ENCODE assay signal across 2 cellular contexts in genomic region chrX:123184858-123185251, GRCh38.
TF ChIP-seq lines count a peak whose summit lies in the region.

No MANE protein-coding gene starts in this region.

TF ChIP-seq in liver, 16 proteins besides CTCF, POLR2A, EP300 and RAD21 (continued from another document):
- peak; percentile 35 to 39 for TF ChIP-seq HNF4A (conservative IDR thresholded peaks at IDR 0.05)

TF ChIP-seq in HepG2, 621 proteins besides CTCF, POLR2A, EP300 and RAD21 (continued from another document):
- no peak for TF ChIP-seq ZNF556 (CRISPR knock-in tag; IDR thresholded peaks at IDR 0.05; ENCODE audit: borderline replicate concordance)
- no peak for TF ChIP-seq ZFX (CRISPR knock-in tag; IDR thresholded peaks at IDR 0.05; ENCODE audit: low read depth)
- TF ChIP-seq ZMAT5 (CRISPR knock-in tag; IDR thresholded peaks at IDR 0.05; ENCODE audit: borderline replicate concordance, low read depth), result no peak
- TF ChIP-seq ZNF839 (CRISPR knock-in tag; IDR thresholded peaks at IDR 0.05; ENCODE audit: borderline replicate concordance), result no peak
- no peak for TF ChIP-seq HMG20A (CRISPR knock-in tag; IDR thresholded peaks at IDR 0.05; ENCODE audit: borderline replicate concordance)
- TF ChIP-seq ZNF430 (CRISPR knock-in tag; IDR thresholded peaks at IDR 0.05), result no peak
- TF ChIP-seq ZNF335 (CRISPR knock-in tag; IDR thresholded peaks at IDR 0.05), result no peak
- no peak for TF ChIP-seq AKNA (CRISPR knock-in tag; IDR thresholded peaks at IDR 0.05; ENCODE audit: borderline replicate concordance)
- TF ChIP-seq TFDP1 (CRISPR knock-in tag; IDR thresholded peaks at IDR 0.05; ENCODE audit: borderline replicate concordance), result no peak
- TF ChIP-seq NRL (CRISPR knock-in tag; IDR thresholded peaks at IDR 0.05; ENCODE audit: borderline replicate concordance), result no peak
- TF ChIP-seq ZNF639 (CRISPR knock-in tag; conservative IDR thresholded peaks at IDR 0.05), result no peak
- TF ChIP-seq TEAD3 (CRISPR knock-in tag; optimal IDR thresholded peaks at IDR 0.05; ENCODE audit: borderline replicate concordance), result no peak
- TF ChIP-seq ZNF704 (CRISPR knock-in tag; IDR thresholded peaks at IDR 0.05; ENCODE audit: borderline replicate concordance), result no peak
- TF ChIP-seq TAF15 (IDR thresholded peaks at IDR 0.05; ENCODE audit: low read depth, low read length, poor library complexity, severe bottlenecking), result no peak
- no peak for TF ChIP-seq ZNF670 (CRISPR knock-in tag; IDR thresholded peaks at IDR 0.05; ENCODE audit: borderline replicate concordance)
